Comparison of ENCODE assay signal across 23 cellular contexts in the genomic region with DNA sequence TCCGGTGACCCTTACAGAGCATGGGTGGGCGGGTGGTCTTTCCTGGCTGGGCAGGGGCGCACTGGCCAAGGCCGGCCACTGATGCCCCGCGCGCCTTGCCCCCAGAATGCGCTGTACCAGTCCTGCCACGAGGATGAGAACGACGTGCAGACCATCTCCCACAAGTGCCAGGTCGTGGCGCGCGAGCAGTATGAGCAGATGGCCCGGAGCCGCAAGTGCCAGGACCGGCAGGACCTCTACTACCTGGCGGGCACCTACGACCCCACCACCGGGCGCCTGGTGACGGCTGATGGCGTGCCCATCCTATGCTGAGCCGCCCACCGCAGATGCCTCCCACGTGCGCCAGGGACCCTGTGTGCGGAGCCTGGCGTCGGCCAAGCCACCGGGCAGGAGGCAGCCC.
"Had no signal": no experiment of that assay in that cellular context is flagged by ENCODE, and none has a peak within 500 bp of the region (broad histone marks: within the 10 kb centered on the region; RNA-seq: fewer than 3 reads in every experiment).

No MANE protein-coding gene starts in this region.

- H3K4me3 ChIP-seq: coronary artery, dorsolateral prefrontal cortex, esophagus muscularis mucosa, gastrocnemius medialis, heart right ventricle, left lung, lower lobe of right lung, mucosa of descending colon had no signal

- H3K27ac ChIP-seq: coronary artery, dorsolateral prefrontal cortex, esophagus muscularis mucosa, foreskin keratinocyte, gastrocnemius medialis, heart right ventricle, left lung, lower lobe of right lung had no signal

- H3K27me3 ChIP-seq: dorsolateral prefrontal cortex, esophagus muscularis mucosa, gastrocnemius medialis, heart right ventricle, left lung had no signal

- FAIRE-seq: colon, endothelial cell of umbilical vein, keratinocyte had no signal

- H3K4me1 ChIP-seq: foreskin keratinocyte, gastrocnemius medialis, lower lobe of right lung had no signal

- H3K9me3 ChIP-seq: esophagus muscularis mucosa, gastrocnemius medialis, heart right ventricle, left lung, lower lobe of right lung, mucosa of descending colon had no signal

- DNase-seq: dermis blood vessel endothelial cell; effector CD4-positive, alpha-beta T cell; effector memory CD4-positive, alpha-beta T cell; foreskin keratinocyte; gastrocnemius medialis; glutamatergic neuron; head of caudate nucleus; heart right ventricle; hippocampal formation; immature natural killer cell; left cardiac atrium; left ventricle myocardium superior; lower lobe of right lung; mesenchymal stem cell; mucosa of descending colon; naive B cell had no signal

- ATAC-seq: foreskin keratinocyte, gastrocnemius medialis, heart right ventricle, left cardiac atrium, left lung, left ventricle myocardium superior, lower lobe of right lung, mucosa of descending colon had no signal
